4 cellular contexts compared by ENCODE assay signal in the genomic region with DNA sequence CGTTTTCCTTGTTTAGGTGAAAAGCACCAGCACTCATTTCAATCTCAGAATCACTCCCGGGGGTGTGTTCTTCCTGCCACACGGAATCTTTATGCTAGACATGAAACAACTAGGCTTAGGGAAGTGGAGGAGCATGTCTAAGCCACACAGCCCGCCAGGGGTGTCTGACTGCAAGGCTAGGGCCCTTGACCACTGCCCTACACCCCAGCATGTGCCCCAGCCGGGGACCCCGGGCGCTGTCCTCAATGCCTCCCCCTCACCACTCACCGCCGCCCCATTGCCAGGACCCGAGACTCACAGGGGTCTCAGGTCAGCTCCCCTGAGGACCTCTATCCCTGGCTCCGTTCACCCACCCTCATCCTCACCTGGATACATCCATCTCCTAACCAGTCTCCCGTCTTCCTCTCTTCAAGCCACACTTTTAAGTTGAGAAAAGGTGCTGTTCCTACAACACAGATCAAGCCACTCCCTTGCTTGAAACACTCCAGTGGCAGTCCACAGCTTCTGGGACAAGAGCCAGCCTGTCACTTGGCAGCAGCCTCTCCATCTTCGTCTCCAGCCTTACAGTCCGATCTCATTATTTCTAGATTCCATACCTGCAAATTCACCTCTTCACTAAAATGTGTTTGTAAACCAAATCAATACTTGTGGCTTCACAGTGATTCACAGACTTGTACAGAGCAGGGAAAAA. TPM values are rescaled to one million over a fixed set of nuclear protein-coding genes. Genes with fewer than 3 reads are reported as not detected.
"Had no signal": no experiment of that assay in that cellular context is flagged by ENCODE, and none has a peak within 500 bp of the region (broad histone marks: within the 10 kb centered on the region; RNA-seq: fewer than 3 reads in every experiment).

No MANE protein-coding gene starts in this region.

RNA-seq across cellular contexts. Expression of gene PPP1R3G, which starts 51.8 kb away (rescaled TPM):
- total RNA-seq: activated naive CD4-positive, alpha-beta T cell treated with anti-CD3 and anti-CD28 coated beads for 36 hours; activated T-cell treated with anti-CD3 and anti-CD28 coated beads, Interleukin-2, amount 50 U/mL, for 4 hours; T-helper 1 cell treated with Interleukin-12 subunit alpha and Interleukin-12 subunit beta and Interleukin-4 antibody, amounts not matched to agents 30 ng/mL and 1 ng/mL, for 36 hours had no signal
- polyA plus RNA-seq: neural cell had no signal
